In genomic region chr13:47539317-47539716, GRCh38 we compare ENCODE assay signal across 30 cellular contexts.
"Had no signal": no experiment of that assay in that cellular context is flagged by ENCODE, and none has a peak within 500 bp of the region (broad histone marks: within the 10 kb centered on the region; RNA-seq: fewer than 3 reads in every experiment).

No MANE protein-coding gene starts in this region.

- ATAC-seq: activated naive CD4-positive, alpha-beta T cell treated with anti-CD3 and anti-CD28 coated beads, Interleukin-2, amount 50 U/mL, for 72 hours; activated T-cell treated with anti-CD3 and anti-CD28 coated beads, Interleukin-2, amount 50 U/mL, for 72 hours; effector memory CD8-positive, alpha-beta T cell; foreskin keratinocyte; gastrocnemius medialis; WTC11 had no signal

- H3K4me1 ChIP-seq: ascending aorta, breast epithelium, esophagus muscularis mucosa, foreskin keratinocyte, gastrocnemius medialis had no signal

- DNase-seq: activated CD4-positive, alpha-beta memory T cell treated with anti-CD3 and anti-CD28 coated beads, Interleukin-2, amount 10 ng/mL, durations not matched to agents 7 days and 5 days; activated CD4-positive, alpha-beta T cell treated with anti-CD3 and anti-CD28 coated beads for 1 hour; activated CD4-positive, alpha-beta T cell treated with anti-CD3 and anti-CD28 coated beads for 4 hours; activated CD4-positive, alpha-beta T cell treated with anti-CD3 and anti-CD28 coated beads, Interleukin-2, amount 10 ng/mL, durations not matched to agents 7 days and 5 days; activated CD4-positive, alpha-beta T cell treated with anti-CD3 and anti-CD28 coated beads, Interleukin-2, amount 50 U/mL, for 4 hours; activated CD8-positive, alpha-beta memory T cell treated with anti-CD3 and anti-CD28 coated beads, Interleukin-2, amount 50 U/mL, for 48 hours; activated gamma-delta T cell; activated naive CD4-positive, alpha-beta T cell; activated naive CD4-positive, alpha-beta T cell treated with anti-CD3 and anti-CD28 coated beads, Interleukin-2, amount 10 ng/mL, durations not matched to agents 7 days and 5 days; activated naive CD8-positive, alpha-beta T cell treated with anti-CD3 and anti-CD28 coated beads, Interleukin-2, amount 10 ng/mL, durations not matched to agents 7 days and 5 days; activated T-cell treated with anti-CD3 and anti-CD28 coated beads for 4 hours; activated T-cell treated with anti-CD3 and anti-CD28 coated beads, Interleukin-2, amount 50 U/mL, for 24 hours; activated T-cell treated with anti-CD3 and anti-CD28 coated beads, Interleukin-2, amount 50 U/mL, for 72 hours; cortex of kidney; dermis blood vessel endothelial cell; effector CD4-positive, alpha-beta T cell; effector memory CD8-positive, alpha-beta T cell; erythroblast; foreskin keratinocyte; gastrocnemius medialis; glutamatergic neuron; heart left ventricle; T-helper 2 cell had no signal

- H3K9me3 ChIP-seq: ascending aorta, breast epithelium, gastrocnemius medialis had no signal

- H3K27me3 ChIP-seq: ascending aorta, breast epithelium, cardiac muscle cell, esophagus muscularis mucosa, gastrocnemius medialis, heart left ventricle had no signal

- H3K27ac ChIP-seq: ascending aorta, breast epithelium, cardiac muscle cell, esophagus muscularis mucosa, foreskin keratinocyte, gastrocnemius medialis, VCaP had no signal

- H3K4me3 ChIP-seq: ascending aorta, breast epithelium, cardiac muscle cell, esophagus muscularis mucosa, gastrocnemius medialis, heart left ventricle had no signal

- H3K36me3 ChIP-seq: ascending aorta, breast epithelium, cardiac muscle cell, esophagus muscularis mucosa, gastrocnemius medialis, heart left ventricle had no signal
